ENCODE assay signal across 1 cellular context in the genomic region with DNA sequence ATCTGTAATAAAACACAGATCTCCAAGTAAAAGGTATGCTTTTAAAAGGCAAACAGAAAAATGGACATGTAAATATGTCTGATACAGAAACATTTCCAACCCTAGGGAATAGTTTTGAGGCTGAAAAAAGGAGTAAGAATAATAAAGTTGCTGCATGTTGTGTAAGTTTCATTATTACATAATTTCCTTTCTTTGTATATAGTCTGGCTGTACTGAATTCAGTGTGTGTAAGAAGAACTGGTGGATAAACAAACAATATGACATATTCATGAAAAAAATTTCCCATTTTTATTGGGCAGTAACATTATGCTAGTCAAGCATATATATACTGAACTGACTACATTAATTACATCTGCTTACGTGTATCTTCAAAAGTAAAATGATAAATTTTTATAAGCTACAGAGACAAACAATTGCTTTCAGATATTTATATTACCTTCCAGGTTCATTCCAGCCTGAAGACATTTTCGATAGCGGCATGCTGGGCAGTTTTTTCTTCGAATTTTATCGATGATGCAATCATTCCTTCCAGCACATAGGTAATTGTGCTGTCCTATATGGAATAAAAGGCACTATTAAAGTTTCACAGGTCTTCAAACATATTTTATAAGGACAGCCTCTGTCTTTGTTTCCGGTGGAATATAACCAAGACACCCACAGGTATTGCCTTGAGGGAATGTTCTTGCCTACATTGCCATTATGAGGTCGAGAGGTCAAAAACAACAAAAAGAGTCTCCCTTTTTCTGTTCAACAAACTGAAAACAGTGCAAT.
A peak's percentile ranks its signal among the peaks of the same experiment; 100 is the strongest.
TF ChIP-seq lines count a peak whose summit lies in the region.

No MANE protein-coding gene starts in this region.

TF ChIP-seq in K562, 482 proteins besides CTCF, POLR2A, EP300 and RAD21 (continued from another document):
- TF ChIP-seq, protein P1, sequence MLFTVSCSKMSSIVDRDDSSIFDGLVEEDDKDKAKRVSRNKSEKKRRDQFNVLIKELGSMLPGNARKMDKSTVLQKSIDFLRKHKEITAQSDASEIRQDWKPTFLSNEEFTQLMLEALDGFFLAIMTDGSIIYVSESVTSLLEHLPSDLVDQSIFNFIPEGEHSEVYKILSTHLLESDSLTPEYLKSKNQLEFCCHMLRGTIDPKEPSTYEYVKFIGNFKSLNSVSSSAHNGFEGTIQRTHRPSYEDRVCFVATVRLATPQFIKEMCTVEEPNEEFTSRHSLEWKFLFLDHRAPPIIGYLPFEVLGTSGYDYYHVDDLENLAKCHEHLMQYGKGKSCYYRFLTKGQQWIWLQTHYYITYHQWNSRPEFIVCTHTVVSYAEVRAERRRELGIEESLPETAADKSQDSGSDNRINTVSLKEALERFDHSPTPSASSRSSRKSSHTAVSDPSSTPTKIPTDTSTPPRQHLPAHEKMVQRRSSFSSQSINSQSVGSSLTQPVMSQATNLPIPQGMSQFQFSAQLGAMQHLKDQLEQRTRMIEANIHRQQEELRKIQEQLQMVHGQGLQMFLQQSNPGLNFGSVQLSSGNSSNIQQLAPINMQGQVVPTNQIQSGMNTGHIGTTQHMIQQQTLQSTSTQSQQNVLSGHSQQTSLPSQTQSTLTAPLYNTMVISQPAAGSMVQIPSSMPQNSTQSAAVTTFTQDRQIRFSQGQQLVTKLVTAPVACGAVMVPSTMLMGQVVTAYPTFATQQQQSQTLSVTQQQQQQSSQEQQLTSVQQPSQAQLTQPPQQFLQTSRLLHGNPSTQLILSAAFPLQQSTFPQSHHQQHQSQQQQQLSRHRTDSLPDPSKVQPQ (CRISPR knock-in tag; IDR thresholded peaks at IDR 0.05; ENCODE audit: borderline replicate concordance), result no peak
- no peak for TF ChIP-seq ZNF41 (CRISPR knock-in tag; conservative IDR thresholded peaks at IDR 0.05)
- TF ChIP-seq FOXJ2 (tag; IDR thresholded peaks at IDR 0.05), result no peak
- no peak for TF ChIP-seq MAZ (CRISPR knock-in tag; conservative IDR thresholded peaks at IDR 0.05 in 1 of 2, IDR thresholded peaks at IDR 0.05 in 1 of 2)
- TF ChIP-seq KDM4B (IDR thresholded peaks at IDR 0.05; ENCODE audit: borderline replicate concordance in 2 of 2, low read depth in 1 of 2), result no peak
- TF ChIP-seq CEBPB (tag; IDR thresholded peaks at IDR 0.05), result peak; percentile 72
- no peak for TF ChIP-seq ZBTB7A (IDR thresholded peaks at IDR 0.05; ENCODE audit: borderline replicate concordance, control insufficient read depth, low read depth, low read length)
- TF ChIP-seq ZNF354B (CRISPR knock-in tag; IDR thresholded peaks at IDR 0.05), result no peak
- no peak for TF ChIP-seq CEBPG (CRISPR knock-in tag; IDR thresholded peaks at IDR 0.05)
- TF ChIP-seq CEBPG (tag; conservative IDR thresholded peaks at IDR 0.05 in 1 of 2, IDR thresholded peaks at IDR 0.05 in 1 of 2), result peak; percentile 63 to 85; a peak in 3 of 4 replicates
- TF ChIP-seq, protein P2, sequence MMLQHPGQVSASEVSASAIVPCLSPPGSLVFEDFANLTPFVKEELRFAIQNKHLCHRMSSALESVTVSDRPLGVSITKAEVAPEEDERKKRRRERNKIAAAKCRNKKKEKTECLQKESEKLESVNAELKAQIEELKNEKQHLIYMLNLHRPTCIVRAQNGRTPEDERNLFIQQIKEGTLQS (IDR thresholded peaks at IDR 0.05), result peak; percentile 71
- TF ChIP-seq, protein P2 (CRISPR knock-in tag; conservative IDR thresholded peaks at IDR 0.05), result no peak
- TF ChIP-seq, protein P3, sequence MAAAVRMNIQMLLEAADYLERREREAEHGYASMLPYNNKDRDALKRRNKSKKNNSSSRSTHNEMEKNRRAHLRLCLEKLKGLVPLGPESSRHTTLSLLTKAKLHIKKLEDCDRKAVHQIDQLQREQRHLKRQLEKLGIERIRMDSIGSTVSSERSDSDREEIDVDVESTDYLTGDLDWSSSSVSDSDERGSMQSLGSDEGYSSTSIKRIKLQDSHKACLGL (CRISPR knock-in tag; IDR thresholded peaks at IDR 0.05; ENCODE audit: borderline replicate concordance, poor library complexity, severe bottlenecking), result no peak
- no peak for TF ChIP-seq FOXA1 (IDR thresholded peaks at IDR 0.05; ENCODE audit: borderline replicate concordance)
- no peak for TF ChIP-seq E2F3 (CRISPR knock-in tag; IDR thresholded peaks at IDR 0.05)
- TF ChIP-seq WHSC1 (IDR thresholded peaks at IDR 0.05; ENCODE audit: low read length), result no peak
- no peak for TF ChIP-seq ESRRA (IDR thresholded peaks at IDR 0.05; ENCODE audit: borderline replicate concordance, low read depth)
- TF ChIP-seq RBM39 (optimal IDR thresholded peaks at IDR 0.05; ENCODE audit: low read depth, low read length), result no peak
- TF ChIP-seq, protein P4, sequence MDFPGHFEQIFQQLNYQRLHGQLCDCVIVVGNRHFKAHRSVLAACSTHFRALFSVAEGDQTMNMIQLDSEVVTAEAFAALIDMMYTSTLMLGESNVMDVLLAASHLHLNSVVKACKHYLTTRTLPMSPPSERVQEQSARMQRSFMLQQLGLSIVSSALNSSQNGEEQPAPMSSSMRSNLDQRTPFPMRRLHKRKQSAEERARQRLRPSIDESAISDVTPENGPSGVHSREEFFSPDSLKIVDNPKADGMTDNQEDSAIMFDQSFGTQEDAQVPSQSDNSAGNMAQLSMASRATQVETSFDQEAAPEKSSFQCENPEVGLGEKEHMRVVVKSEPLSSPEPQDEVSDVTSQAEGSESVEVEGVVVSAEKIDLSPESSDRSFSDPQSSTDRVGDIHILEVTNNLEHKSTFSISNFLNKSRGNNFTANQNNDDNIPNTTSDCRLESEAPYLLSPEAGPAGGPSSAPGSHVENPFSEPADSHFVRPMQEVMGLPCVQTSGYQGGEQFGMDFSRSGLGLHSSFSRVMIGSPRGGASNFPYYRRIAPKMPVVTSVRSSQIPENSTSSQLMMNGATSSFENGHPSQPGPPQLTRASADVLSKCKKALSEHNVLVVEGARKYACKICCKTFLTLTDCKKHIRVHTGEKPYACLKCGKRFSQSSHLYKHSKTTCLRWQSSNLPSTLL (IDR thresholded peaks at IDR 0.05), result no peak
